ENCODE assay signal across 9 cellular contexts in genomic region chr1:61078611-61079010, GRCh38. TPM values are rescaled to one million over a fixed set of nuclear protein-coding genes. Genes with fewer than 3 reads are reported as not detected.
DNase-seq lines count a peak whose midpoint lies in the region; ATAC-seq lines count a peak whose summit lies in the region.
"Had no signal": no experiment of that assay in that cellular context is flagged by ENCODE, and none has a peak within 500 bp of the region (broad histone marks: within the 10 kb centered on the region; RNA-seq: fewer than 3 reads in every experiment).

No MANE protein-coding gene starts in this region.

- H3K9me3 ChIP-seq in adipocyte (ENCODE audit: control insufficient read depth, low read length) = no peaks in the 10 kb centered on the region
- H3K9me3 ChIP-seq: BE2C had no signal

- peak overlapping the region; percentile 93 for H3K9ac ChIP-seq in adipocyte (ENCODE audit: low read length)

- peak overlapping the region; percentile 96 for H3K4me3 ChIP-seq in adipocyte (ENCODE audit: low read length)

- peaks cover 35% of the 10 kb centered on the region for H3K4me1 ChIP-seq in adipocyte (ENCODE audit: control insufficient read depth, insufficient read depth, low read length)

- peaks cover 39% of the 10 kb centered on the region for H3K4me1 Mint-ChIP-seq in T-helper 2 cell treated with Interferon-gamma antibody and Interleukin-4, amounts not matched to agents 5 μg/mL and 100 μg/mL, for 36 hours (ENCODE audit: low read depth)

- no peak for DNase-seq in T-helper 2 cell treated with Interferon-gamma antibody and Interleukin-4, amounts not matched to agents 5 μg/mL and 100 μg/mL, for 36 hours (ENCODE audit: low spot score)
- DNase-seq in T-helper 2 cell (no peak), adipocyte (ENCODE audit: low read depth) (no peak), left kidney (ENCODE audit: low read depth, low spot score) (peak; percentile 26), NCI-H1105 treated with DMSO at 0.1 percent for 48 hours (lab: John Stamatoyannopoulos, UW) (no peak)
- DNase-seq in stimulated activated CD4-positive, alpha-beta T cell treated with anti-CD3 and anti-CD28 coated beads, Interleukin-15, amount 100 ng/mL, for 24 hours = no peak

- H3K36me3 Mint-ChIP-seq in T-helper 2 cell treated with Interferon-gamma antibody and Interleukin-4, amounts not matched to agents 5 μg/mL and 100 μg/mL, for 36 hours (ENCODE audit: low read depth) = no peaks in the 10 kb centered on the region

- no peak for ATAC-seq in HG02588 (IDR thresholded peaks at IDR 0.05; ENCODE audit: unreplicated experiment)

- no peaks in the 10 kb centered on the region for H3K9me3 Mint-ChIP-seq in T-helper 2 cell treated with Interferon-gamma antibody and Interleukin-4, amounts not matched to agents 5 μg/mL and 100 μg/mL, for 36 hours

- no peak overlapping the region for H3K27ac Mint-ChIP-seq in T-helper 2 cell treated with Interferon-gamma antibody and Interleukin-4, amounts not matched to agents 5 μg/mL and 100 μg/mL, for 36 hours

- peak overlapping the region; percentile 96 for H3K4me3 Mint-ChIP-seq in T-helper 2 cell treated with Interferon-gamma antibody and Interleukin-4, amounts not matched to agents 5 μg/mL and 100 μg/mL, for 36 hours

- H3K36me3 ChIP-seq in adipocyte (ENCODE audit: control insufficient read depth, insufficient read depth, low read length, severe bottlenecking) = no peaks in the 10 kb centered on the region
- H3K36me3 ChIP-seq: BE2C had no signal

- peak overlapping the region; percentile 82 for H3K27ac ChIP-seq in temporal lobe (ENCODE audit: low read depth, low read length)

- H3K27me3 ChIP-seq in adipocyte (replicated peaks; ENCODE audit: control insufficient read depth, insufficient read depth, low read length) = no peaks in the 10 kb centered on the region
- H3K27me3 ChIP-seq: BE2C had no signal

- H3K27me3 Mint-ChIP-seq in T-helper 2 cell treated with Interferon-gamma antibody and Interleukin-4, amounts not matched to agents 5 μg/mL and 100 μg/mL, for 36 hours (ENCODE audit: low read depth) = peaks cover 48% of the 10 kb centered on the region

RNA-seq across cellular contexts. Expression of gene NFIA, which starts 3.8 kb away (rescaled TPM):
- 85.8 TPM for total RNA-seq in temporal lobe
